ENCODE assay signal across 1 cellular context in the genomic region with DNA sequence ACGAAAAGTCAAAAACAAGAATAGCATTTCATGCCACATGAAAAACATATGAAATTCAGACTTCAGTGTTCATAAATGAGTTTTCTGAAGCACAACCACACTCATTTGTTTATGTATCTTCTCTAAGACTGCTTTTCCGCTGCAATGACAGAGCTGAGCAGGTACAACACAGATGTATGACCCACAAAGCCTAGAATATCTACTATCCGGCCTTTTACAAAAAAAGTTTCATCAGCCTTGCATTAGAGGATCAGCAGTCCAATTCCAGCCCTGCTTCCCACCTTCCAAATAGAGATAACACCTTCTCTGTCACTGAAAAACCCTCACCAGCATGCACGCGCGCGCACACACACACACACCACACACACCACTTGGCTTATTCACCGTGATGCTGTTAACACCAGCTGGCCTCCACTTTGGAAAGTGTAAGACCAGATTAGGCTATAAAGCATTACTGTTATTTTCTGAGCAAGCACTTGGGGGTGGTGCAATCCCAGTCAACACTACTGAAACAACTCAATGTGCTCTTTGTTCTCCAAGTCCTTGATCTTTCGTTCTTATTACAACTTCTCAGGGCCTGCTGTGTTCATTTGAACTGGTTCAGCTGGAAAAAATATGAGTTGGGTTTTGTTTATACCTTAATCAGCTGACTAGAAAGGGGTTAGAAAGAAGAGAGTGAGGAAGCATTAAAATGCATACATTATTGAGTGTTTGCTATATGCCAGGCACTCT.
TF ChIP-seq lines count a peak whose summit lies in the region.

No MANE protein-coding gene starts in this region.

TF ChIP-seq in GM23338, 12 proteins besides CTCF, POLR2A, EP300 and RAD21 (continued from another document):
- TF ChIP-seq, protein P1, sequence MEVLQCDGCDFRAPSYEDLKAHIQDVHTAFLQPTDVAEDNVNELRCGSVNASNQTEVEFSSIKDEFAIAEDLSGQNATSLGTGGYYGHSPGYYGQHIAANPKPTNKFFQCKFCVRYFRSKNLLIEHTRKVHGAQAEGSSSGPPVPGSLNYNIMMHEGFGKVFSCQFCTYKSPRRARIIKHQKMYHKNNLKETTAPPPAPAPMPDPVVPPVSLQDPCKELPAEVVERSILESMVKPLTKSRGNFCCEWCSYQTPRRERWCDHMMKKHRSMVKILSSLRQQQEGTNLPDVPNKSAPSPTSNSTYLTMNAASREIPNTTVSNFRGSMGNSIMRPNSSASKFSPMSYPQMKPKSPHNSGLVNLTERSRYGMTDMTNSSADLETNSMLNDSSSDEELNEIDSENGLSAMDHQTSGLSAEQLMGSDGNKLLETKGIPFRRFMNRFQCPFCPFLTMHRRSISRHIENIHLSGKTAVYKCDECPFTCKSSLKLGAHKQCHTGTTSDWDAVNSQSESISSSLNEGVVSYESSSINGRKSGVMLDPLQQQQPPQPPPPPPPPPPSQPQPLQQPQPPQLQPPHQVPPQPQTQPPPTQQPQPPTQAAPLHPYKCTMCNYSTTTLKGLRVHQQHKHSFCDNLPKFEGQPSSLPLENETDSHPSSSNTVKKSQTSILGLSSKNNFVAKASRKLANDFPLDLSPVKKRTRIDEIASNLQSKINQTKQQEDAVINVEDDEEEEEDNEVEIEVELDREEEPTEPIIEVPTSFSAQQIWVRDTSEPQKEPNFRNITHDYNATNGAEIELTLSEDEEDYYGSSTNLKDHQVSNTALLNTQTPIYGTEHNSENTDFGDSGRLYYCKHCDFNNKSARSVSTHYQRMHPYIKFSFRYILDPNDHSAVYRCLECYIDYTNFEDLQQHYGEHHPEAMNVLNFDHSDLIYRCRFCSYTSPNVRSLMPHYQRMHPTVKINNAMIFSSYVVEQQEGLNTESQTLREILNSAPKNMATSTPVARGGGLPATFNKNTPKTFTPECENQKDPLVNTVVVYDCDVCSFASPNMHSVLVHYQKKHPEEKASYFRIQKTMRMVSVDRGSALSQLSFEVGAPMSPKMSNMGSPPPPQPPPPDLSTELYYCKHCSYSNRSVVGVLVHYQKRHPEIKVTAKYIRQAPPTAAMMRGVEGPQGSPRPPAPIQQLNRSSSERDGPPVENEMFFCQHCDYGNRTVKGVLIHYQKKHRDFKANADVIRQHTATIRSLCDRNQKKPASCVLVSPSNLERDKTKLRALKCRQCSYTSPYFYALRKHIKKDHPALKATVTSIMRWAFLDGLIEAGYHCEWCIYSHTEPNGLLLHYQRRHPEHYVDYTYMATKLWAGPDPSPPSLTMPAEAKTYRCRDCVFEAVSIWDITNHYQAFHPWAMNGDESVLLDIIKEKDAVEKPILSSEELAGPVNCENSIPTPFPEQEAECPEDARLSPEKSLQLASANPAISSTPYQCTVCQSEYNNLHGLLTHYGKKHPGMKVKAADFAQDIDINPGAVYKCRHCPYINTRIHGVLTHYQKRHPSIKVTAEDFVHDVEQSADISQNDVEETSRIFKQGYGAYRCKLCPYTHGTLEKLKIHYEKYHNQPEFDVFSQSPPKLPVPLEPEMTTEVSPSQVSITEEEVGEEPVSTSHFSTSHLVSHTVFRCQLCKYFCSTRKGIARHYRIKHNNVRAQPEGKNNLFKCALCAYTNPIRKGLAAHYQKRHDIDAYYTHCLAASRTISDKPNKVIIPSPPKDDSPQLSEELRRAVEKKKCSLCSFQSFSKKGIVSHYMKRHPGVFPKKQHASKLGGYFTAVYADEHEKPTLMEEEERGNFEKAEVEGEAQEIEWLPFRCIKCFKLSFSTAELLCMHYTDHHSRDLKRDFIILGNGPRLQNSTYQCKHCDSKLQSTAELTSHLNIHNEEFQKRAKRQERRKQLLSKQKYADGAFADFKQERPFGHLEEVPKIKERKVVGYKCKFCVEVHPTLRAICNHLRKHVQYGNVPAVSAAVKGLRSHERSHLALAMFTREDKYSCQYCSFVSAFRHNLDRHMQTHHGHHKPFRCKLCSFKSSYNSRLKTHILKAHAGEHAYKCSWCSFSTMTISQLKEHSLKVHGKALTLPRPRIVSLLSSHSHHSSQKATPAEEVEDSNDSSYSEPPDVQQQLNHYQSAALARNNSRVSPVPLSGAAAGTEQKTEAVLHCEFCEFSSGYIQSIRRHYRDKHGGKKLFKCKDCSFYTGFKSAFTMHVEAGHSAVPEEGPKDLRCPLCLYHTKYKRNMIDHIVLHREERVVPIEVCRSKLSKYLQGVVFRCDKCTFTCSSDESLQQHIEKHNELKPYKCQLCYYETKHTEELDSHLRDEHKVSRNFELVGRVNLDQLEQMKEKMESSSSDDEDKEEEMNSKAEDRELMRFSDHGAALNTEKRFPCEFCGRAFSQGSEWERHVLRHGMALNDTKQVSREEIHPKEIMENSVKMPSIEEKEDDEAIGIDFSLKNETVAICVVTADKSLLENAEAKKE (CRISPR knock-in tag; IDR thresholded peaks at IDR 0.05) = no peak
- TF ChIP-seq NANOG (IDR thresholded peaks at IDR 0.05; ENCODE audit: borderline replicate concordance) (no peak), CREB1 (CRISPR knock-in tag; IDR thresholded peaks at IDR 0.05; ENCODE audit: low read depth) (no peak), ETS1 (IDR thresholded peaks at IDR 0.05) (no peak), STAT1 (IDR thresholded peaks at IDR 0.05; ENCODE audit: unreplicated experiment) (no peak), POLR2AphosphoS5 (IDR thresholded peaks at IDR 0.05; ENCODE audit: low read depth) (no peak), JUNB (IDR thresholded peaks at IDR 0.05; ENCODE audit: unreplicated experiment) (no peak), REST (IDR thresholded peaks at IDR 0.05; ENCODE audit: unreplicated experiment) (no peak), EZH2 (IDR thresholded peaks at IDR 0.05; ENCODE audit: low read depth, unreplicated experiment) (no peak), EZH2phosphoT487 (IDR thresholded peaks at IDR 0.05; ENCODE audit: unreplicated experiment) (no peak)
